Comparison of ENCODE assay signal across 1 cellular context in genomic region chr7:87319154-87319581, GRCh38.
TF ChIP-seq lines count a peak whose summit lies in the region.
"Not testable (repeated sequence)": the region's sequence is repeated elsewhere in the genome, so short reads cannot be mapped to it uniquely, and the experiment has no call there.

No MANE protein-coding gene starts in this region.

TF ChIP-seq in HepG2, 621 proteins besides CTCF, POLR2A, EP300 and RAD21:
- TF ChIP-seq ZNF280B (CRISPR knock-in tag; IDR thresholded peaks at IDR 0.05; ENCODE audit: borderline replicate concordance) (0 out of 2 replicates have a peak, but pooled peaks have one; percentile 14), TAF1 (CRISPR knock-in tag; IDR thresholded peaks at IDR 0.05) (peak; percentile 52; the same call in 1 of the 2 replicates), FOXA1 (CRISPR knock-in tag; IDR thresholded peaks at IDR 0.05) (peak; percentile 84), SP5 (CRISPR knock-in tag; IDR thresholded peaks at IDR 0.05; ENCODE audit: borderline replicate concordance, low read depth) (peak; percentile 40; the same call in 1 of the 2 replicates), ZNF350 (CRISPR knock-in tag; IDR thresholded peaks at IDR 0.05; ENCODE audit: borderline replicate concordance, low read depth) (peak; percentile 49; the same call in 1 of the 2 replicates), HMGXB4 (CRISPR knock-in tag; IDR thresholded peaks at IDR 0.05; ENCODE audit: borderline replicate concordance in 1 of 2, low read depth in 1 of 2) (0 out of 4 replicates have a peak, but pooled peaks of 1 of the 2 experiments have one; percentile 3), FOXA3 (CRISPR knock-in tag; IDR thresholded peaks at IDR 0.05) (peak; percentile 81), FOXK1 (CRISPR knock-in tag; IDR thresholded peaks at IDR 0.05; ENCODE audit: borderline replicate concordance, low read depth) (0 out of 2 replicates have a peak, but pooled peaks have one; percentile 51), SAP130 (CRISPR knock-in tag; IDR thresholded peaks at IDR 0.05; ENCODE audit: low read depth) (peak; percentile 27; the same call in 1 of the 2 replicates), ZBTB26 (CRISPR knock-in tag; IDR thresholded peaks at IDR 0.05; ENCODE audit: borderline replicate concordance) (0 out of 2 replicates have a peak, but pooled peaks have one; percentile 25), UBTF (CRISPR knock-in tag; IDR thresholded peaks at IDR 0.05) (0 out of 2 replicates have a peak, but pooled peaks have one; percentile 24), ZBTB7B (CRISPR knock-in tag; IDR thresholded peaks at IDR 0.05) (peak; percentile 37; the same call in 1 of the 2 replicates), SALL1 (CRISPR knock-in tag; IDR thresholded peaks at IDR 0.05) (peak; percentile 49; the same call in 1 of the 2 replicates), ZNF225 (CRISPR knock-in tag; IDR thresholded peaks at IDR 0.05) (peak; percentile 36; the same call in 1 of the 2 replicates), ZNF644 (CRISPR knock-in tag; IDR thresholded peaks at IDR 0.05; ENCODE audit: low read depth) (0 out of 2 replicates have a peak, but pooled peaks have one; percentile 23), SRY (CRISPR knock-in tag; IDR thresholded peaks at IDR 0.05) (0 out of 2 replicates have a peak, but pooled peaks have one; percentile 48), MIER2 (CRISPR knock-in tag; IDR thresholded peaks at IDR 0.05) (peak; percentile 14; the same call in 1 of the 2 replicates), ZNF839 (CRISPR knock-in tag; IDR thresholded peaks at IDR 0.05; ENCODE audit: borderline replicate concordance) (0 out of 2 replicates have a peak, but pooled peaks have one; percentile 45), KDM3A (CRISPR knock-in tag; IDR thresholded peaks at IDR 0.05; ENCODE audit: low read depth) (0 out of 2 replicates have a peak, but pooled peaks have one; percentile 38), POLR2G (IDR thresholded peaks at IDR 0.05; ENCODE audit: low read depth, low read length) (peak; percentile 36; the same call in 1 of the 2 replicates), ATF7-NPFF (CRISPR knock-in tag; IDR thresholded peaks at IDR 0.05; ENCODE audit: low read depth) (0 out of 2 replicates have a peak, but pooled peaks have one; percentile 40)
- TF ChIP-seq FOXA1 (IDR thresholded peaks at IDR 0.05): not testable (repeated sequence)
- TF ChIP-seq, protein P1, sequence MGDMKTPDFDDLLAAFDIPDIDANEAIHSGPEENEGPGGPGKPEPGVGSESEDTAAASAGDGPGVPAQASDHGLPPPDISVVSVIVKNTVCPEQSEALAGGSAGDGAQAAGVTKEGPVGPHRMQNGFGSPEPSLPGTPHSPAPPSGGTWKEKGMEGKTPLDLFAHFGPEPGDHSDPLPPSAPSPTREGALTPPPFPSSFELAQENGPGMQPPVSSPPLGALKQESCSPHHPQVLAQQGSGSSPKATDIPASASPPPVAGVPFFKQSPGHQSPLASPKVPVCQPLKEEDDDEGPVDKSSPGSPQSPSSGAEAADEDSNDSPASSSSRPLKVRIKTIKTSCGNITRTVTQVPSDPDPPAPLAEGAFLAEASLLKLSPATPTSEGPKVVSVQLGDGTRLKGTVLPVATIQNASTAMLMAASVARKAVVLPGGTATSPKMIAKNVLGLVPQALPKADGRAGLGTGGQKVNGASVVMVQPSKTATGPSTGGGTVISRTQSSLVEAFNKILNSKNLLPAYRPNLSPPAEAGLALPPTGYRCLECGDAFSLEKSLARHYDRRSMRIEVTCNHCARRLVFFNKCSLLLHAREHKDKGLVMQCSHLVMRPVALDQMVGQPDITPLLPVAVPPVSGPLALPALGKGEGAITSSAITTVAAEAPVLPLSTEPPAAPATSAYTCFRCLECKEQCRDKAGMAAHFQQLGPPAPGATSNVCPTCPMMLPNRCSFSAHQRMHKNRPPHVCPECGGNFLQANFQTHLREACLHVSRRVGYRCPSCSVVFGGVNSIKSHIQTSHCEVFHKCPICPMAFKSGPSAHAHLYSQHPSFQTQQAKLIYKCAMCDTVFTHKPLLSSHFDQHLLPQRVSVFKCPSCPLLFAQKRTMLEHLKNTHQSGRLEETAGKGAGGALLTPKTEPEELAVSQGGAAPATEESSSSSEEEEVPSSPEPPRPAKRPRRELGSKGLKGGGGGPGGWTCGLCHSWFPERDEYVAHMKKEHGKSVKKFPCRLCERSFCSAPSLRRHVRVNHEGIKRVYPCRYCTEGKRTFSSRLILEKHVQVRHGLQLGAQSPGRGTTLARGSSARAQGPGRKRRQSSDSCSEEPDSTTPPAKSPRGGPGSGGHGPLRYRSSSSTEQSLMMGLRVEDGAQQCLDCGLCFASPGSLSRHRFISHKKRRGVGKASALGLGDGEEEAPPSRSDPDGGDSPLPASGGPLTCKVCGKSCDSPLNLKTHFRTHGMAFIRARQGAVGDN (CRISPR knock-in tag; IDR thresholded peaks at IDR 0.05): peak; percentile 61
- TF ChIP-seq, protein P2, sequence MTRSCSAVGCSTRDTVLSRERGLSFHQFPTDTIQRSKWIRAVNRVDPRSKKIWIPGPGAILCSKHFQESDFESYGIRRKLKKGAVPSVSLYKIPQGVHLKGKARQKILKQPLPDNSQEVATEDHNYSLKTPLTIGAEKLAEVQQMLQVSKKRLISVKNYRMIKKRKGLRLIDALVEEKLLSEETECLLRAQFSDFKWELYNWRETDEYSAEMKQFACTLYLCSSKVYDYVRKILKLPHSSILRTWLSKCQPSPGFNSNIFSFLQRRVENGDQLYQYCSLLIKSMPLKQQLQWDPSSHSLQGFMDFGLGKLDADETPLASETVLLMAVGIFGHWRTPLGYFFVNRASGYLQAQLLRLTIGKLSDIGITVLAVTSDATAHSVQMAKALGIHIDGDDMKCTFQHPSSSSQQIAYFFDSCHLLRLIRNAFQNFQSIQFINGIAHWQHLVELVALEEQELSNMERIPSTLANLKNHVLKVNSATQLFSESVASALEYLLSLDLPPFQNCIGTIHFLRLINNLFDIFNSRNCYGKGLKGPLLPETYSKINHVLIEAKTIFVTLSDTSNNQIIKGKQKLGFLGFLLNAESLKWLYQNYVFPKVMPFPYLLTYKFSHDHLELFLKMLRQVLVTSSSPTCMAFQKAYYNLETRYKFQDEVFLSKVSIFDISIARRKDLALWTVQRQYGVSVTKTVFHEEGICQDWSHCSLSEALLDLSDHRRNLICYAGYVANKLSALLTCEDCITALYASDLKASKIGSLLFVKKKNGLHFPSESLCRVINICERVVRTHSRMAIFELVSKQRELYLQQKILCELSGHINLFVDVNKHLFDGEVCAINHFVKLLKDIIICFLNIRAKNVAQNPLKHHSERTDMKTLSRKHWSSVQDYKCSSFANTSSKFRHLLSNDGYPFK (CRISPR knock-in tag; IDR thresholded peaks at IDR 0.05; ENCODE audit: borderline replicate concordance): peak; percentile 61; the same call in 1 of the 2 replicates
- TF ChIP-seq, protein P3, sequence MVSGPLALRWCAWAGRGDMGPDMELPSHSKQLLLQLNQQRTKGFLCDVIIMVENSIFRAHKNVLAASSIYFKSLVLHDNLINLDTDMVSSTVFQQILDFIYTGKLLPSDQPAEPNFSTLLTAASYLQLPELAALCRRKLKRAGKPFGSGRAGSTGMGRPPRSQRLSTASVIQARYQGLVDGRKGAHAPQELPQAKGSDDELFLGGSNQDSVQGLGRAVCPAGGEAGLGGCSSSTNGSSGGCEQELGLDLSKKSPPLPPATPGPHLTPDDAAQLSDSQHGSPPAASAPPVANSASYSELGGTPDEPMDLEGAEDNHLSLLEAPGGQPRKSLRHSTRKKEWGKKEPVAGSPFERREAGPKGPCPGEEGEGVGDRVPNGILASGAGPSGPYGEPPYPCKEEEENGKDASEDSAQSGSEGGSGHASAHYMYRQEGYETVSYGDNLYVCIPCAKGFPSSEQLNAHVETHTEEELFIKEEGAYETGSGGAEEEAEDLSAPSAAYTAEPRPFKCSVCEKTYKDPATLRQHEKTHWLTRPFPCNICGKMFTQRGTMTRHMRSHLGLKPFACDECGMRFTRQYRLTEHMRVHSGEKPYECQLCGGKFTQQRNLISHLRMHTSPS (CRISPR knock-in tag; IDR thresholded peaks at IDR 0.05; ENCODE audit: low read depth): peak; percentile 64; the same call in 1 of the 2 replicates
